1 cellular context compared by ENCODE assay signal in the genomic region with DNA sequence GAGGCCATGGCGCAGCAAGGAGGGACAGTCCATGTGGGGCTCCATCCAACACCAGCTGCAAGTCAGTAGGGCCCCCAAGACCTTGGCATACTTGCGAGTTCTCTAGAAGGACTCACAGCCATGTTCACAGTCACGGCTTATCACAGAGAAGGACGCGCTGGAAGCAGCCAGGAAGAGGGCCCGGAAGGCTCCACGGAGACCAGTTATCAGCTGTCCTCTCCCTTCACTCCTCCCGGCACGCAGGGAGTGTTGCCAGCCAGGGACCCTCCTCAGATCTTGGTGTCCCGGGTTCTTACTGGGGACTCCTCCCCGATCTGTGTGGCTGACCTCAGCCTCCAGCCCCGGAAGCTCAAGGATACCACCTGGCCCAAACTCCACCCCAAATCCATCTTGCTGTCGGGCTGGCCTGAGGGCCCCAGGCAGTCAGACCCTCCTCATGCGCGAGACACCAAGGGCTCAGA.
TF ChIP-seq lines count a peak whose summit lies in the region.

No MANE protein-coding gene starts in this region.

TF ChIP-seq in H1, 55 proteins besides CTCF, POLR2A, EP300 and RAD21 (continued from another document):
- TF ChIP-seq SAP30 (IDR thresholded peaks at IDR 0.05; ENCODE audit: insufficient read depth, insufficient replicate concordance, low read length) (no peak), PHF8 (conservative IDR thresholded peaks at IDR 0.05; ENCODE audit: low read depth, low read length) (no peak), MAFK (IDR thresholded peaks at IDR 0.05; ENCODE audit: low read depth, low read length) (no peak), TAF1 (IDR thresholded peaks at IDR 0.05; ENCODE audit: low read depth, low read length) (0 out of 2 replicates have a peak, but pooled peaks have one; percentile 8)
